36 cellular contexts compared by ENCODE assay signal in genomic region chrX:37488323-37488722, GRCh38.
"Had no signal": no experiment of that assay in that cellular context is flagged by ENCODE, and none has a peak within 500 bp of the region (broad histone marks: within the 10 kb centered on the region; RNA-seq: fewer than 3 reads in every experiment).

No MANE protein-coding gene starts in this region.

- H3K27me3 Mint-ChIP-seq: activated B cell treated with CpG ODN at 0.5 μM for 24 hours; activated CD4-positive, alpha-beta memory T cell treated with anti-CD3 and anti-CD28 coated beads for 36 hours; activated CD4-positive, alpha-beta T cell treated with anti-CD3 and anti-CD28 coated beads, Interleukin-2, amount 10 ng/mL, durations not matched to agents 24 days and 14 days; activated CD8-positive, alpha-beta memory T cell treated with anti-CD3 and anti-CD28 coated beads, Interleukin-2, amount 10 ng/mL, durations not matched to agents 7 days and 5 days; activated CD8-positive, alpha-beta T cell treated with anti-CD3 and anti-CD28 coated beads for 36 hours; activated naive CD4-positive, alpha-beta T cell treated with anti-CD3 and anti-CD28 coated beads, Interleukin-2, amount 10 ng/mL, durations not matched to agents 7 days and 5 days; activated naive CD4-positive, alpha-beta T cell treated with anti-CD3 and anti-CD28 coated beads, Interleukin-2, amount 50 U/mL, for 24 hours; activated naive CD8-positive, alpha-beta T cell; activated naive CD8-positive, alpha-beta T cell treated with anti-CD3 and anti-CD28 coated beads, Interleukin-2, amount 50 U/mL, for 24 hours had no signal

- H3K9me3 ChIP-seq: ascending aorta, body of pancreas, breast epithelium had no signal

- ATAC-seq: activated CD8-positive, alpha-beta memory T cell treated with anti-CD3 and anti-CD28 coated beads, Interleukin-2, amount 10 ng/mL, durations not matched to agents 7 days and 5 days; activated CD8-positive, alpha-beta T cell treated with anti-CD3 and anti-CD28 coated beads for 36 hours; activated naive CD8-positive, alpha-beta T cell treated with anti-CD3 and anti-CD28 coated beads, Interleukin-2, amount 50 U/mL, for 24 hours; body of pancreas had no signal

- H3K27ac Mint-ChIP-seq: activated B cell treated with CpG ODN at 0.5 μM for 24 hours; activated CD4-positive, alpha-beta memory T cell treated with anti-CD3 and anti-CD28 coated beads for 36 hours; activated CD4-positive, alpha-beta T cell treated with anti-CD3 and anti-CD28 coated beads, Interleukin-2, amount 10 ng/mL, durations not matched to agents 24 days and 14 days; activated CD8-positive, alpha-beta memory T cell treated with anti-CD3 and anti-CD28 coated beads, Interleukin-2, amount 10 ng/mL, durations not matched to agents 7 days and 5 days; activated CD8-positive, alpha-beta T cell treated with anti-CD3 and anti-CD28 coated beads for 36 hours; activated naive CD4-positive, alpha-beta T cell treated with anti-CD3 and anti-CD28 coated beads, Interleukin-2, amount 10 ng/mL, durations not matched to agents 7 days and 5 days; activated naive CD4-positive, alpha-beta T cell treated with anti-CD3 and anti-CD28 coated beads, Interleukin-2, amount 50 U/mL, for 24 hours; activated naive CD8-positive, alpha-beta T cell; activated naive CD8-positive, alpha-beta T cell treated with anti-CD3 and anti-CD28 coated beads, Interleukin-2, amount 10 ng/mL, durations not matched to agents 7 days and 5 days; activated naive CD8-positive, alpha-beta T cell treated with anti-CD3 and anti-CD28 coated beads, Interleukin-2, amount 50 U/mL, for 24 hours; activated T-cell treated with anti-CD3 and anti-CD28 coated beads, Interleukin-2, amount 50 U/mL, for 24 hours; activated T-helper 2 cell treated with anti-CD3 and anti-CD28 coated beads, Interferon-gamma antibody, Interleukin-2, Interleukin-4, amounts not matched to agents 10 μg/mL and 5 μg/mL and 100 μg/mL, durations not matched to agents 14 hours and 24 hours and 36 hours; T-helper 1 cell treated with Interleukin-12 subunit alpha and Interleukin-12 subunit beta and Interleukin-4 antibody, amounts not matched to agents 30 μg/mL and 1 μg/mL, for 36 hours; T-helper 2 cell treated with Interferon-gamma antibody and Interleukin-4, amounts not matched to agents 5 μg/mL and 100 μg/mL, for 36 hours had no signal

- H3K36me3 Mint-ChIP-seq: activated CD4-positive, alpha-beta memory T cell treated with anti-CD3 and anti-CD28 coated beads for 36 hours; activated CD8-positive, alpha-beta memory T cell treated with anti-CD3 and anti-CD28 coated beads, Interleukin-2, amount 10 ng/mL, durations not matched to agents 7 days and 5 days; activated naive CD4-positive, alpha-beta T cell treated with anti-CD3 and anti-CD28 coated beads, Interleukin-2, amount 10 ng/mL, durations not matched to agents 7 days and 5 days; activated naive CD4-positive, alpha-beta T cell treated with anti-CD3 and anti-CD28 coated beads, Interleukin-2, amount 50 U/mL, for 24 hours; activated naive CD8-positive, alpha-beta T cell; activated naive CD8-positive, alpha-beta T cell treated with anti-CD3 and anti-CD28 coated beads, Interleukin-2, amount 10 ng/mL, durations not matched to agents 7 days and 5 days had no signal

- DNase-seq: activated B cell treated with CpG ODN at 0.5 μM for 24 hours; activated CD4-positive, alpha-beta memory T cell treated with anti-CD3 and anti-CD28 coated beads for 36 hours; activated CD4-positive, alpha-beta T cell treated with anti-CD3 and anti-CD28 coated beads for 4 hours; activated CD4-positive, alpha-beta T cell treated with anti-CD3 and anti-CD28 coated beads, Interleukin-2, amount 10 ng/mL, durations not matched to agents 24 days and 14 days; activated CD4-positive, alpha-beta T cell treated with anti-CD3 and anti-CD28 coated beads, Interleukin-2, amount 50 U/mL, for 1 hour; activated CD4-positive, alpha-beta T cell treated with anti-CD3 and anti-CD28 coated beads, Interleukin-2, amount 50 U/mL, for 4 hours; activated CD4-positive, CD25-positive, alpha-beta regulatory T cell treated with anti-CD3 and anti-CD28 coated beads, Interleukin-2, amount 50 U/mL, for 72 hours; activated CD8-positive, alpha-beta memory T cell treated with anti-CD3 and anti-CD28 coated beads for 24 hours; activated CD8-positive, alpha-beta memory T cell treated with anti-CD3 and anti-CD28 coated beads, Interleukin-2, amount 10 ng/mL, durations not matched to agents 7 days and 5 days; activated CD8-positive, alpha-beta memory T cell treated with anti-CD3 and anti-CD28 coated beads, Interleukin-2, amount 50 U/mL, for 48 hours; activated CD8-positive, alpha-beta T cell treated with anti-CD3 and anti-CD28 coated beads for 36 hours; activated effector memory CD4-positive, alpha-beta T cell treated with Interleukin-2 at 50 U/mL for 16 hours; activated gamma-delta T cell; activated naive CD4-positive, alpha-beta T cell treated with anti-CD3 and anti-CD28 coated beads, Interleukin-2, amount 10 ng/mL, durations not matched to agents 7 days and 5 days; activated naive CD4-positive, alpha-beta T cell treated with Interleukin-2 at 50 U/mL for 16 hours; activated naive CD8-positive, alpha-beta T cell treated with anti-CD3 and anti-CD28 coated beads, Interleukin-2, amount 10 ng/mL, durations not matched to agents 7 days and 5 days; activated naive CD8-positive, alpha-beta T cell treated with anti-CD3 and anti-CD28 coated beads, Interleukin-2, amount 50 U/mL, for 24 hours; activated T-cell treated with anti-CD3 and anti-CD28 coated beads, Interleukin-2, amount 50 U/mL, for 24 hours; activated T-cell treated with anti-CD3 and anti-CD28 coated beads, Interleukin-2, amount 50 U/mL, for 48 hours; amygdala; anterior cingulate cortex; body of pancreas; brain microvascular endothelial cell; central memory CD4-positive, alpha-beta T cell; T-helper 1 cell; T-helper 2 cell; T-helper 9 cell had no signal

- FAIRE-seq: TTC549 had no signal

- H3K4me3 ChIP-seq: ascending aorta, body of pancreas, breast epithelium had no signal

- H3K4me3 Mint-ChIP-seq: activated B cell treated with CpG ODN at 0.5 μM for 24 hours; activated CD4-positive, alpha-beta memory T cell treated with anti-CD3 and anti-CD28 coated beads for 36 hours; activated CD4-positive, alpha-beta T cell treated with anti-CD3 and anti-CD28 coated beads, Interleukin-2, amount 10 ng/mL, durations not matched to agents 24 days and 14 days; activated CD8-positive, alpha-beta memory T cell treated with anti-CD3 and anti-CD28 coated beads, Interleukin-2, amount 10 ng/mL, durations not matched to agents 7 days and 5 days; activated CD8-positive, alpha-beta T cell treated with anti-CD3 and anti-CD28 coated beads for 36 hours; activated naive CD4-positive, alpha-beta T cell treated with anti-CD3 and anti-CD28 coated beads, Interleukin-2, amount 10 ng/mL, durations not matched to agents 7 days and 5 days; activated naive CD4-positive, alpha-beta T cell treated with anti-CD3 and anti-CD28 coated beads, Interleukin-2, amount 50 U/mL, for 24 hours; activated naive CD8-positive, alpha-beta T cell; activated naive CD8-positive, alpha-beta T cell treated with anti-CD3 and anti-CD28 coated beads, Interleukin-2, amount 10 ng/mL, durations not matched to agents 7 days and 5 days; activated naive CD8-positive, alpha-beta T cell treated with anti-CD3 and anti-CD28 coated beads, Interleukin-2, amount 50 U/mL, for 24 hours; activated T-cell treated with anti-CD3 and anti-CD28 coated beads, Interleukin-2, amount 50 U/mL, for 24 hours; T-helper 1 cell treated with Interleukin-12 subunit alpha and Interleukin-12 subunit beta and Interleukin-4 antibody, amounts not matched to agents 30 μg/mL and 1 μg/mL, for 36 hours; T-helper 2 cell treated with Interferon-gamma antibody and Interleukin-4, amounts not matched to agents 5 μg/mL and 100 μg/mL, for 36 hours had no signal

- H3K9me3 Mint-ChIP-seq: activated B cell treated with CpG ODN at 0.5 μM for 24 hours; activated CD4-positive, alpha-beta memory T cell treated with anti-CD3 and anti-CD28 coated beads for 36 hours; activated CD4-positive, alpha-beta T cell treated with anti-CD3 and anti-CD28 coated beads, Interleukin-2, amount 10 ng/mL, durations not matched to agents 24 days and 14 days; activated CD8-positive, alpha-beta T cell treated with anti-CD3 and anti-CD28 coated beads for 36 hours; activated naive CD4-positive, alpha-beta T cell treated with anti-CD3 and anti-CD28 coated beads, Interleukin-2, amount 10 ng/mL, durations not matched to agents 7 days and 5 days; activated naive CD4-positive, alpha-beta T cell treated with anti-CD3 and anti-CD28 coated beads, Interleukin-2, amount 50 U/mL, for 24 hours; activated naive CD8-positive, alpha-beta T cell treated with anti-CD3 and anti-CD28 coated beads, Interleukin-2, amount 10 ng/mL, durations not matched to agents 7 days and 5 days; activated naive CD8-positive, alpha-beta T cell treated with anti-CD3 and anti-CD28 coated beads, Interleukin-2, amount 50 U/mL, for 24 hours; activated T-cell treated with anti-CD3 and anti-CD28 coated beads, Interleukin-2, amount 50 U/mL, for 24 hours; activated T-helper 2 cell treated with anti-CD3 and anti-CD28 coated beads, Interferon-gamma antibody, Interleukin-2, Interleukin-4, amounts not matched to agents 10 μg/mL and 5 μg/mL and 100 μg/mL, durations not matched to agents 14 hours and 24 hours and 36 hours; T-helper 1 cell treated with Interleukin-12 subunit alpha and Interleukin-12 subunit beta and Interleukin-4 antibody, amounts not matched to agents 30 μg/mL and 1 μg/mL, for 36 hours; T-helper 2 cell treated with Interferon-gamma antibody and Interleukin-4, amounts not matched to agents 5 μg/mL and 100 μg/mL, for 36 hours had no signal

- H3K4me1 ChIP-seq: ascending aorta, body of pancreas, breast epithelium had no signal

- H3K27ac ChIP-seq: ascending aorta, body of pancreas, brain microvascular endothelial cell, breast epithelium, VCaP had no signal

- H3K36me3 ChIP-seq: ascending aorta, brain microvascular endothelial cell, breast epithelium had no signal

- H3K27me3 ChIP-seq: ascending aorta, body of pancreas, brain microvascular endothelial cell, breast epithelium had no signal

- H3K4me1 Mint-ChIP-seq: activated B cell treated with CpG ODN at 0.5 μM for 24 hours; activated CD4-positive, alpha-beta T cell treated with anti-CD3 and anti-CD28 coated beads, Interleukin-2, amount 10 ng/mL, durations not matched to agents 24 days and 14 days; activated CD8-positive, alpha-beta memory T cell treated with anti-CD3 and anti-CD28 coated beads, Interleukin-2, amount 10 ng/mL, durations not matched to agents 7 days and 5 days; activated naive CD4-positive, alpha-beta T cell treated with anti-CD3 and anti-CD28 coated beads, Interleukin-2, amount 10 ng/mL, durations not matched to agents 7 days and 5 days; activated naive CD4-positive, alpha-beta T cell treated with anti-CD3 and anti-CD28 coated beads, Interleukin-2, amount 50 U/mL, for 24 hours; activated naive CD8-positive, alpha-beta T cell treated with anti-CD3 and anti-CD28 coated beads, Interleukin-2, amount 10 ng/mL, durations not matched to agents 7 days and 5 days; activated naive CD8-positive, alpha-beta T cell treated with anti-CD3 and anti-CD28 coated beads, Interleukin-2, amount 50 U/mL, for 24 hours had no signal
